In genomic region chr6:17884501-17885039, GRCh38 we compare ENCODE assay signal across 9 cellular contexts.
DNase-seq lines count a peak whose midpoint lies in the region; ATAC-seq and TF ChIP-seq lines count a peak whose summit lies in the region.
"Had no signal": no experiment of that assay in that cellular context is flagged by ENCODE, and none has a peak within 500 bp of the region (broad histone marks: within the 10 kb centered on the region; RNA-seq: fewer than 3 reads in every experiment).

No MANE protein-coding gene starts in this region.

- H3K27ac Mint-ChIP-seq in chondrocyte (ENCODE audit: unreplicated experiment) (peak overlapping the region; percentile 84), nephron progenitor cell (no peak overlapping the region)

- H3K4me1 Mint-ChIP-seq in chondrocyte (ENCODE audit: low read depth) (peaks cover 28% of the 10 kb centered on the region), nephron progenitor cell (peaks cover 9% of the 10 kb centered on the region)

- peak overlapping the region; percentile 33 for H3K4me3 Mint-ChIP-seq in chondrocyte (ENCODE audit: unreplicated experiment)
- H3K4me3 Mint-ChIP-seq in nephron progenitor cell: no peak overlapping the region

- DNase-seq in GM10266 (ENCODE audit: extremely low spot score) (peak; percentile 32), chondrocyte (ENCODE audit: low spot score) (no peak), nephron progenitor cell (no peak), foreskin melanocyte (no peak), NCI-H1930 (lab: John Stamatoyannopoulos, UW) (no peak), NCI-H2171 treated with DMSO at 0.1 percent for 48 hours (lab: John Stamatoyannopoulos, UW) (no peak)
- DNase-seq: pancreas had no signal

- ATAC-seq in GM21367 (IDR thresholded peaks at IDR 0.05; ENCODE audit: unreplicated experiment) (peak; percentile 83), HG03469 (IDR thresholded peaks at IDR 0.05; ENCODE audit: unreplicated experiment) (peak; percentile 77)

- no peak for TF ChIP-seq CTCF in GM10266 (IDR thresholded peaks at IDR 0.05; ENCODE audit: control insufficient read depth, insufficient read depth, low read depth, missing control alignments)
- TF ChIP-seq CTCF in chondrocyte (IDR thresholded peaks at IDR 0.05): no peak
- TF ChIP-seq CTCF in nephron progenitor cell (IDR thresholded peaks at IDR 0.05): no peak

- H3K27me3 Mint-ChIP-seq in chondrocyte (ENCODE audit: low read depth) (no peaks in the 10 kb centered on the region), nephron progenitor cell (ENCODE audit: low read depth, poor library complexity) (no peaks in the 10 kb centered on the region)

- H3K36me3 Mint-ChIP-seq in chondrocyte (ENCODE audit: low read depth) (no peaks in the 10 kb centered on the region), nephron progenitor cell (ENCODE audit: low read depth) (no peaks in the 10 kb centered on the region)

- no peaks in the 10 kb centered on the region for H3K9me3 Mint-ChIP-seq in chondrocyte (ENCODE audit: low read depth)
- no peaks in the 10 kb centered on the region for H3K9me3 Mint-ChIP-seq in nephron progenitor cell
